30 cellular contexts compared by ENCODE assay signal in genomic region chr4:135007400-135007799, GRCh38.
"Had no signal": no experiment of that assay in that cellular context is flagged by ENCODE, and none has a peak within 500 bp of the region (broad histone marks: within the 10 kb centered on the region; RNA-seq: fewer than 3 reads in every experiment).

No MANE protein-coding gene starts in this region.

- H3K27me3 ChIP-seq: neutrophil, ovary, right atrium auricular region, spleen, suprapubic skin, testis, tibial artery, transverse colon, upper lobe of right lung, uterus had no signal

- H2AFZ ChIP-seq: parathyroid adenoma had no signal

- H3K27ac ChIP-seq: neutrophil, ovary, parathyroid adenoma, psoas muscle, right atrium auricular region, skin epidermis, spleen, suprapubic skin, testis, tibial artery, transverse colon, upper lobe of right lung, uterus had no signal

- H3K9ac ChIP-seq: parathyroid adenoma had no signal

- H3K4me3 ChIP-seq: ovary, psoas muscle, right atrium auricular region, skin epidermis, smooth muscle cell, spleen, suprapubic skin, testis, tibial artery, transverse colon, upper lobe of right lung, uterus had no signal

- DNase-seq: naive B cell; naive thymus-derived CD8-positive, alpha-beta T cell; nephron progenitor cell; nucleus accumbens; ovary; psoas muscle; spleen; stimulated activated CD4-positive, alpha-beta T cell treated with anti-CD3 and anti-CD28 coated beads, Interleukin-12 subunit alpha, Interleukin-12 subunit beta, amount 100 ng/mL, for 4 hours; stimulated activated CD4-positive, alpha-beta T cell treated with anti-CD3 and anti-CD28 coated beads, Interleukin-1b, Interleukin-23, amount 100 ng/mL, for 48 hours; stimulated activated CD4-positive, alpha-beta T cell treated with anti-CD3 and anti-CD28 coated beads, Interleukin-4, amount 100 ng/mL, for 1 hour; stimulated activated CD4-positive, alpha-beta T cell treated with anti-CD3 and anti-CD28 coated beads, Interleukin-4, amount 100 ng/mL, for 4 hours; stimulated activated CD8-positive, alpha-beta memory T cell treated with anti-CD3 and anti-CD28 coated beads, Interleukin-4, amount 100 ng/mL, for 48 hours; stimulated activated naive CD4-positive, alpha-beta T cell; stimulated activated naive CD8-positive, alpha-beta T cell treated with anti-CD3 and anti-CD28 coated beads, Interleukin-15, amount 100 ng/mL, for 72 hours; stimulated activated naive CD8-positive, alpha-beta T cell treated with anti-CD3 and anti-CD28 coated beads, Interleukin-15, Interleukin-2, amounts not matched to agents 100 U/mL and 50 U/mL, for 24 hours; substantia nigra; testis; tibial artery; transverse colon; upper lobe of right lung; uterus had no signal

- ATAC-seq: naive thymus-derived CD8-positive, alpha-beta T cell; natural killer cell treated with Interleukin-12 subunit alpha and Interleukin-12 subunit beta and Interleukin-15 and Interleukin-18, amount 100 ng/mL, for 72 hours; psoas muscle; sciatic nerve; stimulated activated memory B cell treated with anti-CD40 and anti-IgM and Interleukin-4, amounts not matched to agents 10 μg/mL and 1 μg/mL and 100 μg/mL, for 72 hours; stimulated activated naive CD8-positive, alpha-beta T cell treated with anti-CD3 and anti-CD28 coated beads, Interleukin-15, amount 100 ng/mL, for 72 hours; stimulated activated naive CD8-positive, alpha-beta T cell treated with anti-CD3 and anti-CD28 coated beads, Interleukin-15, Interleukin-2, amounts not matched to agents 100 U/mL and 50 U/mL, for 24 hours; upper lobe of right lung had no signal

- H3K79me2 ChIP-seq: parathyroid adenoma had no signal

- H3K4me2 ChIP-seq: smooth muscle cell had no signal

- H3K4me1 ChIP-seq: parathyroid adenoma, psoas muscle, right atrium auricular region, spleen, suprapubic skin, testis, tibial artery, transverse colon, upper lobe of right lung, uterus had no signal

- H3K9me3 ChIP-seq: neutrophil, ovary, psoas muscle, right atrium auricular region, spleen, suprapubic skin, testis, tibial artery, transverse colon, upper lobe of right lung, uterus had no signal

- H3K36me3 ChIP-seq: neutrophil, ovary, right atrium auricular region, spleen, suprapubic skin, tibial artery, transverse colon, upper lobe of right lung, uterus had no signal
